Comparison of ENCODE assay signal across 1 cellular context in genomic region chr6:154448448-154449096, GRCh38.
TF ChIP-seq lines count a peak whose summit lies in the region.

No MANE protein-coding gene starts in this region.

TF ChIP-seq in HEK293, 187 proteins besides CTCF, POLR2A, EP300 and RAD21 (continued from another document and continues in another):
- TF ChIP-seq, protein P1, sequence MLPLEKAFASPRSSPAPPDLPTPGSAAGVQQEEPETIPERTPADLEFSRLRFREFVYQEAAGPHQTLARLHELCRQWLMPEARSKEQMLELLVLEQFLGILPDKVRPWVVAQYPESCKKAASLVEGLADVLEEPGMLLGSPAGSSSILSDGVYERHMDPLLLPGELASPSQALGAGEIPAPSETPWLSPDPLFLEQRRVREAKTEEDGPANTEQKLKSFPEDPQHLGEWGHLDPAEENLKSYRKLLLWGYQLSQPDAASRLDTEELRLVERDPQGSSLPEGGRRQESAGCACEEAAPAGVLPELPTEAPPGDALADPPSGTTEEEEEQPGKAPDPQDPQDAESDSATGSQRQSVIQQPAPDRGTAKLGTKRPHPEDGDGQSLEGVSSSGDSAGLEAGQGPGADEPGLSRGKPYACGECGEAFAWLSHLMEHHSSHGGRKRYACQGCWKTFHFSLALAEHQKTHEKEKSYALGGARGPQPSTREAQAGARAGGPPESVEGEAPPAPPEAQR (tag by site-specific recombination; IDR thresholded peaks at IDR 0.05), result no peak
- TF ChIP-seq ZNF544 (tag by site-specific recombination; IDR thresholded peaks at IDR 0.05), result no peak
- no peak for TF ChIP-seq ZNF558 (tag by site-specific recombination; IDR thresholded peaks at IDR 0.05)
- no peak for TF ChIP-seq ZNF146 (tag by site-specific recombination; IDR thresholded peaks at IDR 0.05)
- TF ChIP-seq, protein P2, sequence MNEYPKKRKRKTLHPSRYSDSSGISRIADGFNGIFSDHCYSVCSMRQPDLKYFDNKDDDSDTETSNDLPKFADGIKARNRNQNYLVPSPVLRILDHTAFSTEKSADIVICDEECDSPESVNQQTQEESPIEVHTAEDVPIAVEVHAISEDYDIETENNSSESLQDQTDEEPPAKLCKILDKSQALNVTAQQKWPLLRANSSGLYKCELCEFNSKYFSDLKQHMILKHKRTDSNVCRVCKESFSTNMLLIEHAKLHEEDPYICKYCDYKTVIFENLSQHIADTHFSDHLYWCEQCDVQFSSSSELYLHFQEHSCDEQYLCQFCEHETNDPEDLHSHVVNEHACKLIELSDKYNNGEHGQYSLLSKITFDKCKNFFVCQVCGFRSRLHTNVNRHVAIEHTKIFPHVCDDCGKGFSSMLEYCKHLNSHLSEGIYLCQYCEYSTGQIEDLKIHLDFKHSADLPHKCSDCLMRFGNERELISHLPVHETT (tag by site-specific recombination; IDR thresholded peaks at IDR 0.05), result no peak
- TF ChIP-seq ZNF488 (tag by site-specific recombination; IDR thresholded peaks at IDR 0.05), result no peak
- no peak for TF ChIP-seq ZNF214 (tag by site-specific recombination; IDR thresholded peaks at IDR 0.05; ENCODE audit: borderline replicate concordance)
- no peak for TF ChIP-seq ZSCAN16 (tag by site-specific recombination; IDR thresholded peaks at IDR 0.05)
- TF ChIP-seq ZNF223 (tag by site-specific recombination; IDR thresholded peaks at IDR 0.05), result no peak
- peak; percentile 33; the same call in 1 of the 2 replicates for TF ChIP-seq ZNF792 (tag by site-specific recombination; IDR thresholded peaks at IDR 0.05)
- TF ChIP-seq, protein P3, sequence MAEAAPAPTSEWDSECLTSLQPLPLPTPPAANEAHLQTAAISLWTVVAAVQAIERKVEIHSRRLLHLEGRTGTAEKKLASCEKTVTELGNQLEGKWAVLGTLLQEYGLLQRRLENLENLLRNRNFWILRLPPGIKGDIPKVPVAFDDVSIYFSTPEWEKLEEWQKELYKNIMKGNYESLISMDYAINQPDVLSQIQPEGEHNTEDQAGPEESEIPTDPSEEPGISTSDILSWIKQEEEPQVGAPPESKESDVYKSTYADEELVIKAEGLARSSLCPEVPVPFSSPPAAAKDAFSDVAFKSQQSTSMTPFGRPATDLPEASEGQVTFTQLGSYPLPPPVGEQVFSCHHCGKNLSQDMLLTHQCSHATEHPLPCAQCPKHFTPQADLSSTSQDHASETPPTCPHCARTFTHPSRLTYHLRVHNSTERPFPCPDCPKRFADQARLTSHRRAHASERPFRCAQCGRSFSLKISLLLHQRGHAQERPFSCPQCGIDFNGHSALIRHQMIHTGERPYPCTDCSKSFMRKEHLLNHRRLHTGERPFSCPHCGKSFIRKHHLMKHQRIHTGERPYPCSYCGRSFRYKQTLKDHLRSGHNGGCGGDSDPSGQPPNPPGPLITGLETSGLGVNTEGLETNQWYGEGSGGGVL (tag by site-specific recombination; IDR thresholded peaks at IDR 0.05), result no peak
- no peak for TF ChIP-seq ZNF169 (tag by site-specific recombination; IDR thresholded peaks at IDR 0.05)
- TF ChIP-seq ZNF140 (tag by site-specific recombination; IDR thresholded peaks at IDR 0.05), result no peak
- TF ChIP-seq ZNF132 (tag by site-specific recombination; IDR thresholded peaks at IDR 0.05; ENCODE audit: borderline replicate concordance), result no peak
- TF ChIP-seq SALL2 (tag by site-specific recombination; IDR thresholded peaks at IDR 0.05; ENCODE audit: borderline replicate concordance), result no peak
- no peak for TF ChIP-seq ZNF529 (tag by site-specific recombination; IDR thresholded peaks at IDR 0.05; ENCODE audit: insufficient replicate concordance)
- TF ChIP-seq ZNF394 (tag by site-specific recombination; IDR thresholded peaks at IDR 0.05; ENCODE audit: borderline replicate concordance), result peak; percentile 53; the same call in 1 of the 2 replicates
- no peak for TF ChIP-seq ZNF610 (tag by site-specific recombination; IDR thresholded peaks at IDR 0.05; ENCODE audit: borderline replicate concordance)
- no peak for TF ChIP-seq ZNF148 (tag by site-specific recombination; IDR thresholded peaks at IDR 0.05; ENCODE audit: borderline replicate concordance)
- no peak for TF ChIP-seq ZNF302 (tag by site-specific recombination; IDR thresholded peaks at IDR 0.05; ENCODE audit: low read depth)
- no peak for TF ChIP-seq GLI4 (tag by site-specific recombination; IDR thresholded peaks at IDR 0.05)
- no peak for TF ChIP-seq ZFP3 (tag by site-specific recombination; IDR thresholded peaks at IDR 0.05; ENCODE audit: low read depth)
- TF ChIP-seq ZBTB11 (tag by site-specific recombination; conservative IDR thresholded peaks at IDR 0.05; ENCODE audit: low read depth), result no peak
- no peak for TF ChIP-seq ZNF623 (tag by site-specific recombination; IDR thresholded peaks at IDR 0.05)
- no peak for TF ChIP-seq ZBTB48 (tag by site-specific recombination; IDR thresholded peaks at IDR 0.05)
- TF ChIP-seq ZBTB10 (tag by site-specific recombination; IDR thresholded peaks at IDR 0.05), result no peak
- no peak for TF ChIP-seq ZFHX2 (tag by site-specific recombination; conservative IDR thresholded peaks at IDR 0.05)
- TF ChIP-seq ZNF350 (tag by site-specific recombination; IDR thresholded peaks at IDR 0.05), result no peak
- TF ChIP-seq ZNF324 (tag by site-specific recombination; IDR thresholded peaks at IDR 0.05), result no peak
- no peak for TF ChIP-seq ZNF514 (tag by site-specific recombination; IDR thresholded peaks at IDR 0.05)
- no peak for TF ChIP-seq ZNF280D (tag by site-specific recombination; IDR thresholded peaks at IDR 0.05)
- no peak for TF ChIP-seq ZNF26 (tag by site-specific recombination; IDR thresholded peaks at IDR 0.05)
- TF ChIP-seq GLIS1 (tag by site-specific recombination; IDR thresholded peaks at IDR 0.05), result no peak
- TF ChIP-seq ZNF112 (tag by site-specific recombination; IDR thresholded peaks at IDR 0.05), result no peak
- no peak for TF ChIP-seq ZNF48 (tag by site-specific recombination; IDR thresholded peaks at IDR 0.05)
- TF ChIP-seq ZNF473 (tag by site-specific recombination; IDR thresholded peaks at IDR 0.05), result no peak
- TF ChIP-seq ZFP37 (tag by site-specific recombination; IDR thresholded peaks at IDR 0.05), result no peak
- no peak for TF ChIP-seq RBAK (tag by site-specific recombination; IDR thresholded peaks at IDR 0.05)
- TF ChIP-seq ZNF138 (tag by site-specific recombination; IDR thresholded peaks at IDR 0.05; ENCODE audit: borderline replicate concordance), result no peak
- no peak for TF ChIP-seq ZNF776 (tag by site-specific recombination; IDR thresholded peaks at IDR 0.05; ENCODE audit: borderline replicate concordance)
- no peak for TF ChIP-seq ZBTB7A (tag by site-specific recombination; IDR thresholded peaks at IDR 0.05; ENCODE audit: low read depth)
- TF ChIP-seq ZBTB44 (tag by site-specific recombination; IDR thresholded peaks at IDR 0.05), result no peak
